ENCODE assay signal across 10 cellular contexts in genomic region chr10:14742815-14743214, GRCh38. TPM values are rescaled to one million over a fixed set of nuclear protein-coding genes. Genes with fewer than 3 reads are reported as not detected.
DNase-seq lines count a peak whose midpoint lies in the region; ATAC-seq, FAIRE-seq and TF ChIP-seq lines count a peak whose summit lies in the region.
"Had no signal": no experiment of that assay in that cellular context is flagged by ENCODE, and none has a peak within 500 bp of the region (broad histone marks: within the 10 kb centered on the region; RNA-seq: fewer than 3 reads in every experiment).

No MANE protein-coding gene starts in this region.

- no peak for DNase-seq in GM12891 (ENCODE audit: insufficient read length, low spot score)
- peak; percentile 24 for DNase-seq in endothelial cell of umbilical vein (ENCODE audit: low read depth, low spot score)
- DNase-seq in natural killer cell treated with Interleukin-12 subunit alpha and Interleukin-12 subunit beta and Interleukin-15 and Interleukin-18, amount 100 ng/mL, for 72 hours (ENCODE audit: low spot score): no peak
- no peak for DNase-seq in coronary artery (ENCODE audit: low spot score)
- DNase-seq in NCI-H526 treated with DMSO at 0.1 percent for 48 hours (lab: John Stamatoyannopoulos, UW): no peak
- no peak for DNase-seq in DMS153 (lab: John Stamatoyannopoulos, UW)

- H3K4me2 ChIP-seq in endothelial cell of umbilical vein (ENCODE audit: insufficient read depth, low read length): no peak overlapping the region

- FAIRE-seq in GM12891 (lab: Jason Lieb, UNC) (no peak), endothelial cell of umbilical vein (lab: Jason Lieb, UNC) (no peak)
- FAIRE-seq: H1 had no signal

- peaks cover 0 to 6% of the 10 kb centered on the region in 2 donors for H3K27me3 Mint-ChIP-seq in natural killer cell treated with Interleukin-12 subunit alpha and Interleukin-12 subunit beta and Interleukin-15 and Interleukin-18, amount 100 ng/mL, for 72 hours

- ATAC-seq in GM21360 (IDR thresholded peaks at IDR 0.05; ENCODE audit: unreplicated experiment) (peak; percentile 81), HG03520 (IDR thresholded peaks at IDR 0.05; ENCODE audit: unreplicated experiment) (peak; percentile 72)
- no peak for ATAC-seq in natural killer cell treated with Interleukin-12 subunit alpha and Interleukin-12 subunit beta and Interleukin-15 and Interleukin-18, amount 100 ng/mL, for 72 hours

- no peak overlapping the region for H2AFZ ChIP-seq in endothelial cell of umbilical vein (ENCODE audit: low read depth, low read length)

- H3K4me3 ChIP-seq in endothelial cell of umbilical vein (replicated peaks in 1 of 3; ENCODE audit: insufficient read depth in 1 of 3, low read depth in 1 of 3, low read length in 3 of 3): no peak overlapping the region
- no peak overlapping the region for H3K4me3 ChIP-seq in coronary artery
- H3K4me3 ChIP-seq: skin epidermis had no signal

- no peaks in the 10 kb centered on the region for H4K20me1 ChIP-seq in endothelial cell of umbilical vein (replicated peaks; ENCODE audit: control insufficient read depth, extremely low read depth, insufficient read depth, low read length)

- H3K27ac Mint-ChIP-seq in natural killer cell treated with Interleukin-12 subunit alpha and Interleukin-12 subunit beta and Interleukin-15 and Interleukin-18, amount 100 ng/mL, for 72 hours: no peak overlapping the region

- H3K36me3 ChIP-seq in endothelial cell of umbilical vein (ENCODE audit: control insufficient read depth in 2 of 2, extremely low read depth in 1 of 2, insufficient read depth in 2 of 2, low read length in 2 of 2): no peaks in the 10 kb centered on the region

- no peak overlapping the region for H3K4me3 Mint-ChIP-seq in natural killer cell treated with Interleukin-12 subunit alpha and Interleukin-12 subunit beta and Interleukin-15 and Interleukin-18, amount 100 ng/mL, for 72 hours

- H3K27ac ChIP-seq in endothelial cell of umbilical vein (ENCODE audit: insufficient read depth, low read depth, low read length): no peak overlapping the region
- H3K27ac ChIP-seq in coronary artery: no peak overlapping the region

- peaks cover 0 to 1% of the 10 kb centered on the region in 2 experiments for H3K27me3 ChIP-seq in endothelial cell of umbilical vein (ENCODE audit: control insufficient read depth in 2 of 2, insufficient read depth in 2 of 2, low read length in 2 of 2)

- peaks cover 6% of the 10 kb centered on the region for H3K36me3 Mint-ChIP-seq in natural killer cell treated with Interleukin-12 subunit alpha and Interleukin-12 subunit beta and Interleukin-15 and Interleukin-18, amount 100 ng/mL, for 72 hours

- BruUV-seq in endothelial cell of umbilical vein (replicated peaks; lab: Mats Ljungman, UMichigan): no TSS peak

- no peak overlapping the region for H3K9ac ChIP-seq in endothelial cell of umbilical vein (replicated peaks; ENCODE audit: extremely low read depth, insufficient read depth, low read length)

- H3K9me3 ChIP-seq in endothelial cell of umbilical vein (replicated peaks; ENCODE audit: control insufficient read depth, insufficient read depth, low read length): no peaks in the 10 kb centered on the region

- peaks cover 10 to 11% of the 10 kb centered on the region in 2 donors for H3K4me1 Mint-ChIP-seq in natural killer cell treated with Interleukin-12 subunit alpha and Interleukin-12 subunit beta and Interleukin-15 and Interleukin-18, amount 100 ng/mL, for 72 hours (ENCODE audit: low read depth in 2 of 2)

- H3K9me1 ChIP-seq in endothelial cell of umbilical vein (replicated peaks; ENCODE audit: control insufficient read depth, extremely low read depth, insufficient read depth, low read length): no peaks in the 10 kb centered on the region

- H3K79me2 ChIP-seq in endothelial cell of umbilical vein (ENCODE audit: control insufficient read depth, insufficient read depth, low read length): no peaks in the 10 kb centered on the region

- H3K9me3 Mint-ChIP-seq in natural killer cell treated with Interleukin-12 subunit alpha and Interleukin-12 subunit beta and Interleukin-15 and Interleukin-18, amount 100 ng/mL, for 72 hours: peaks cover 6% of the 10 kb centered on the region

- H3K4me1 ChIP-seq in endothelial cell of umbilical vein (ENCODE audit: control insufficient read depth, extremely low read depth, insufficient read depth, low read length): no peaks in the 10 kb centered on the region

- dilution Hi-C loops in endothelial cell of umbilical vein (cut with MboI; ENCODE audit: extremely low pct_ligation_motif_present, low sequenced_read_pairs): no loop called here

- TF ChIP-seq POLR2A in GM12891 (IDR thresholded peaks at IDR 0.05; ENCODE audit: low read depth, low read length) (no peak), endothelial cell of umbilical vein (IDR thresholded peaks at IDR 0.05; ENCODE audit: low read depth, low read length) (no peak)

- CTCF ChIA-PET in endothelial cell of umbilical vein (lab: Charles Lee): no interaction called here

- POLR2A ChIA-PET in endothelial cell of umbilical vein (lab: Charles Lee): no interaction called here

- TF ChIP-seq CTCF in endothelial cell of umbilical vein (IDR thresholded peaks at IDR 0.05; ENCODE audit: extremely low read depth in 1 of 2, insufficient read depth in 1 of 2, low read depth in 1 of 2, low read length in 2 of 2): no peak
- no peak for TF ChIP-seq CTCF in coronary artery (IDR thresholded peaks at IDR 0.05)

- intact Hi-C loops in endothelial cell of umbilical vein (cut with micrococcal nuclease): no loop called here

TF ChIP-seq in GM12891, 5 proteins besides CTCF, POLR2A, EP300 and RAD21:
- TF ChIP-seq POLR2AphosphoS5 (IDR thresholded peaks at IDR 0.05; ENCODE audit: low read depth, low read length): no peak
- TF ChIP-seq PAX5 (IDR thresholded peaks at IDR 0.05; ENCODE audit: insufficient read depth, low read length, severe bottlenecking): no peak
- peak; percentile 93 for TF ChIP-seq SPI1 (IDR thresholded peaks at IDR 0.05; ENCODE audit: low read depth, low read length)
- no peak for TF ChIP-seq TAF1 (IDR thresholded peaks at IDR 0.05; ENCODE audit: low read depth, low read length)
- TF ChIP-seq POU2F2 (IDR thresholded peaks at IDR 0.05; ENCODE audit: low read depth, low read length): no peak

TF ChIP-seq in endothelial cell of umbilical vein, 7 proteins besides CTCF, POLR2A, EP300 and RAD21:
- TF ChIP-seq FOS (IDR thresholded peaks at IDR 0.05; ENCODE audit: borderline replicate concordance, insufficient read depth, low read length): no peak
- TF ChIP-seq MYC (IDR thresholded peaks at IDR 0.05; ENCODE audit: low read depth, low read length): no peak
- TF ChIP-seq GATA2 (IDR thresholded peaks at IDR 0.05; ENCODE audit: insufficient read depth, insufficient read length, low read depth, low read length): no peak
- no peak for TF ChIP-seq JUN (IDR thresholded peaks at IDR 0.05; ENCODE audit: borderline replicate concordance, insufficient read depth, insufficient read length, low read depth)

RNA-seq across cellular contexts. Expression of gene FAM107B, which starts 31.9 kb away (rescaled TPM):
- polyA plus RNA-seq in GM12891 (2012; ENCODE audit: low read depth, missing spikeins): 27.6 TPM
- total RNA-seq in endothelial cell of umbilical vein: 168 and 176 TPM in 2 replicates
- polyA plus RNA-seq in endothelial cell of umbilical vein: 27.0 and 39.2 TPM in 2 replicates
- 48.9 and 51.3 TPM in 2 replicates for polyA plus RNA-seq in endothelial cell of umbilical vein (2011; cell fraction: cytosol; rRNA removed)
- 58.9 and 73.2 TPM in 2 replicates for polyA plus RNA-seq in endothelial cell of umbilical vein (2011; cell fraction: nucleus; rRNA removed)
- 147 and 210 TPM in 2 replicates for polyA plus RNA-seq in endothelial cell of umbilical vein (2012)
- polyA minus RNA-seq in endothelial cell of umbilical vein: 34.2 and 34.9 TPM in 2 replicates
- polyA minus RNA-seq in endothelial cell of umbilical vein (2011; cell fraction: cytosol; rRNA and poly(A)+ RNA removed): 14.4 TPM
- 50.2 and 65.1 TPM in 2 replicates for polyA minus RNA-seq in endothelial cell of umbilical vein (2011; cell fraction: nucleus; rRNA and poly(A)+ RNA removed)
- total RNA-seq in natural killer cell treated with Interleukin-12 subunit alpha and Interleukin-12 subunit beta and Interleukin-15 and Interleukin-18, amount 100 ng/mL, for 72 hours: 100 to 1,000 TPM; 226 to 255 TPM

Comparison
In these comparisons a context has a peak if more than half of its experiments do, and no peak if none do; other contexts are left out.
1. ATAC-seq: peak in GM21360 (single experiment) and HG03520 (single experiment); none in natural killer cell treated with Interleukin-12 subunit alpha and Interleukin-12 subunit beta and Interleukin-15 and Interleukin-18, amount 100 ng/mL, for 72 hours (0 of 2).